25 cellular contexts compared by ENCODE assay signal in the genomic region with DNA sequence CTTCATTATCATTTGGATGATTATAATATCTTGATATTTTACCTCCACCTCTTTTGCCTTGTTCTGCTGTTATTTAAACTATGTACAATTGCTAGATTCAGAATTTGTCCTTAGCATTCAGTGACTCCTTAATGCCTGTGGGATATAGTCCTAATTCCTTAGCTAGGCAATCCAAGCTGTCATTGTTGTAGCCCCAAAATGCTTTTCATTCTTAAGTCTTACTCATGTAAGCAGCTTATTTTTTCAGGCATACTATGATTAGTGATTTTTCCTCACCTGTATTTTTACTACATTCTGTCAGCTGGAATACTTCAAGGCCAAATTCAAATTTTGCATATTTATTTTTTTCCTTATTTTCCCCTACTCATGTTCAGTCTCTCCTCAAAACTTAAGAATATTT. TPM values are rescaled to one million over a fixed set of nuclear protein-coding genes. Genes with fewer than 3 reads are reported as not detected.
DNase-seq lines count a peak whose midpoint lies in the region; ATAC-seq and TF ChIP-seq lines count a peak whose summit lies in the region.
"Had no signal": no experiment of that assay in that cellular context is flagged by ENCODE, and none has a peak within 500 bp of the region (broad histone marks: within the 10 kb centered on the region; RNA-seq: fewer than 3 reads in every experiment).

No MANE protein-coding gene starts in this region.

- no peak for TF ChIP-seq CTCF in hepatocyte (IDR thresholded peaks at IDR 0.05; ENCODE audit: poor library complexity)

- no peak overlapping the region for H3K4me2 ChIP-seq in hepatocyte

- H3K4me1 ChIP-seq in iPS-20b (ENCODE audit: insufficient read depth, low read length) (peaks cover 6% of the 10 kb centered on the region; the same call in 1 of the 2 replicates), hepatocyte (ENCODE audit: insufficient read depth) (no peaks in the 10 kb centered on the region)
- H3K4me1 ChIP-seq: ascending aorta had no signal

- H3K79me2 ChIP-seq in hepatocyte, result peaks cover 96% of the 10 kb centered on the region

- no peaks in the 10 kb centered on the region for H3K27me3 ChIP-seq in iPS-20b (ENCODE audit: insufficient read depth, low read length)
- no peaks in the 10 kb centered on the region for H3K27me3 ChIP-seq in hepatocyte
- H3K27me3 ChIP-seq: ascending aorta, colonic mucosa, foreskin keratinocyte, testis had no signal

- ATAC-seq in SK-N-SH treated with all-trans-retinoic acid at 6 μM for 48 hours, result peak; percentile 43; the same call in 1 of the 3 replicates
- ATAC-seq in GM19328 (IDR thresholded peaks at IDR 0.05; ENCODE audit: unreplicated experiment), result no peak
- ATAC-seq in HG02623 (IDR thresholded peaks at IDR 0.05; ENCODE audit: unreplicated experiment), result no peak
- ATAC-seq: foreskin keratinocyte; stimulated activated effector memory CD8-positive, alpha-beta T cell treated with anti-CD3 and anti-CD28 coated beads, Interleukin-12 subunit alpha, Interleukin-12 subunit beta, amount 100 ng/mL, for 72 hours had no signal

- DNase-seq in AG08395 (ENCODE audit: low spot score), result peak; percentile 13
- DNase-seq in EL, result peak; percentile 40
- DNase-seq in amniotic stem cell (lab: John Stamatoyannopoulos, UW), result no peak
- DNase-seq in hepatocyte (ENCODE audit: low spot score), result no peak
- DNase-seq: ACHN; activated CD4-positive, alpha-beta T cell treated with anti-CD3 and anti-CD28 coated beads, Interleukin-2, amount 10 ng/mL, durations not matched to agents 7 days and 5 days; activated CD8-positive, alpha-beta memory T cell treated with anti-CD3 and anti-CD28 coated beads, Interleukin-2, amount 50 U/mL, for 4 hours; activated gamma-delta T cell treated with Interleukin-2 at 50 U/mL for 16 hours; CD4-positive, alpha-beta T cell; colonic mucosa; foreskin keratinocyte; hippocampal formation; kidney glomerular epithelial cell; NCI-H2107; NCI-H526; Right ventricle myocardium superior; stimulated activated CD4-positive, alpha-beta T cell treated with anti-CD3 and anti-CD28 coated beads, Interleukin-15, amount 100 ng/mL, for 24 hours; T-helper 1 cell; testis had no signal

- no peak overlapping the region for H3K4me3 ChIP-seq in iPS-20b (ENCODE audit: low read length)
- no peak overlapping the region for H3K4me3 ChIP-seq in hepatocyte
- H3K4me3 ChIP-seq: ascending aorta, colonic mucosa, testis had no signal

- H4K20me1 ChIP-seq in hepatocyte (ENCODE audit: insufficient read depth, poor library complexity, severe bottlenecking), result peaks cover 14% of the 10 kb centered on the region

- H3K36me3 ChIP-seq in iPS-20b (ENCODE audit: insufficient read depth, low read depth, low read length) (peaks cover 11% of the 10 kb centered on the region), hepatocyte (replicated peaks; ENCODE audit: insufficient read depth, low read depth) (no peaks in the 10 kb centered on the region)
- H3K36me3 ChIP-seq: ascending aorta, colonic mucosa had no signal

- H3K9me2 ChIP-seq in hepatocyte (replicated peaks; ENCODE audit: insufficient read depth), result no peaks in the 10 kb centered on the region

- H3K9ac ChIP-seq in iPS-20b (ENCODE audit: low read depth, low read length), result 0 out of 2 replicates have a peak overlapping the region, but pooled peaks have one; percentile 8

- no peaks in the 10 kb centered on the region for H3K9me3 ChIP-seq in iPS-20b (ENCODE audit: insufficient read depth, low read depth, low read length)
- H3K9me3 ChIP-seq in hepatocyte (ENCODE audit: low read depth), result no peaks in the 10 kb centered on the region
- H3K9me3 ChIP-seq: ascending aorta, colonic mucosa, testis had no signal

- no peak overlapping the region for H2AFZ ChIP-seq in hepatocyte

- no peak overlapping the region for H3K27ac ChIP-seq in iPS-20b (ENCODE audit: low read length)
- no peak overlapping the region for H3K27ac ChIP-seq in hepatocyte
- H3K27ac ChIP-seq: ascending aorta, colonic mucosa, foreskin keratinocyte, testis had no signal

TF ChIP-seq in SK-N-SH treated with all-trans-retinoic acid at 6 μM for 48 hours, 23 proteins besides CTCF, POLR2A, EP300 and RAD21:
- TF ChIP-seq, protein P1, sequence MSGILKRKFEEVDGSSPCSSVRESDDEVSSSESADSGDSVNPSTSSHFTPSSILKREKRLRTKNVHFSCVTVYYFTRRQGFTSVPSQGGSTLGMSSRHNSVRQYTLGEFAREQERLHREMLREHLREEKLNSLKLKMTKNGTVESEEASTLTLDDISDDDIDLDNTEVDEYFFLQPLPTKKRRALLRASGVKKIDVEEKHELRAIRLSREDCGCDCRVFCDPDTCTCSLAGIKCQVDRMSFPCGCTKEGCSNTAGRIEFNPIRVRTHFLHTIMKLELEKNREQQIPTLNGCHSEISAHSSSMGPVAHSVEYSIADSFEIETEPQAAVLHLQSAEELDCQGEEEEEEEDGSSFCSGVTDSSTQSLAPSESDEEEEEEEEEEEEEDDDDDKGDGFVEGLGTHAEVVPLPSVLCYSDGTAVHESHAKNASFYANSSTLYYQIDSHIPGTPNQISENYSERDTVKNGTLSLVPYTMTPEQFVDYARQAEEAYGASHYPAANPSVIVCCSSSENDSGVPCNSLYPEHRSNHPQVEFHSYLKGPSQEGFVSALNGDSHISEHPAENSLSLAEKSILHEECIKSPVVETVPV (CRISPR knock-in tag; IDR thresholded peaks at IDR 0.05), result no peak
- TF ChIP-seq TOX (CRISPR knock-in tag; IDR thresholded peaks at IDR 0.05; ENCODE audit: borderline replicate concordance), result no peak
- TF ChIP-seq ZNF70 (CRISPR knock-in tag; IDR thresholded peaks at IDR 0.05), result no peak
- no peak for TF ChIP-seq ZFP3 (CRISPR knock-in tag; IDR thresholded peaks at IDR 0.05)
- TF ChIP-seq TSHZ2 (CRISPR knock-in tag; IDR thresholded peaks at IDR 0.05), result no peak
- TF ChIP-seq PPARA (CRISPR knock-in tag; IDR thresholded peaks at IDR 0.05; ENCODE audit: borderline replicate concordance), result no peak
- TF ChIP-seq GLIS3 (CRISPR knock-in tag; IDR thresholded peaks at IDR 0.05), result no peak
- TF ChIP-seq ARNTL (CRISPR knock-in tag; IDR thresholded peaks at IDR 0.05; ENCODE audit: borderline replicate concordance, low read depth), result no peak
- TF ChIP-seq ISL1 (CRISPR knock-in tag; IDR thresholded peaks at IDR 0.05), result no peak
- no peak for TF ChIP-seq POU6F1 (CRISPR knock-in tag; IDR thresholded peaks at IDR 0.05; ENCODE audit: borderline replicate concordance, low read depth)
- no peak for TF ChIP-seq SNAI2 (CRISPR knock-in tag; IDR thresholded peaks at IDR 0.05)
- no peak for TF ChIP-seq TCF4 (CRISPR knock-in tag; IDR thresholded peaks at IDR 0.05; ENCODE audit: borderline replicate concordance)
- TF ChIP-seq ZC3H10 (CRISPR knock-in tag; IDR thresholded peaks at IDR 0.05), result no peak

RNA-seq across cellular contexts. Expression of gene PKN2, which starts 13.4 kb away (rescaled TPM):
- total RNA-seq in hepatocyte, result 54.0 and 55.1 TPM in 2 replicates
- polyA plus RNA-seq in hepatocyte, result 16.4 and 16.8 TPM in 2 replicates

Comparison
In these comparisons a context has a peak if more than half of its experiments do, and no peak if none do; other contexts are left out.
1. DNase-seq: peak in AG08395 (single experiment) and EL (single experiment); none in amniotic stem cell (single experiment) and hepatocyte (single experiment).